ENCODE assay signal across 20 cellular contexts in the genomic region with DNA sequence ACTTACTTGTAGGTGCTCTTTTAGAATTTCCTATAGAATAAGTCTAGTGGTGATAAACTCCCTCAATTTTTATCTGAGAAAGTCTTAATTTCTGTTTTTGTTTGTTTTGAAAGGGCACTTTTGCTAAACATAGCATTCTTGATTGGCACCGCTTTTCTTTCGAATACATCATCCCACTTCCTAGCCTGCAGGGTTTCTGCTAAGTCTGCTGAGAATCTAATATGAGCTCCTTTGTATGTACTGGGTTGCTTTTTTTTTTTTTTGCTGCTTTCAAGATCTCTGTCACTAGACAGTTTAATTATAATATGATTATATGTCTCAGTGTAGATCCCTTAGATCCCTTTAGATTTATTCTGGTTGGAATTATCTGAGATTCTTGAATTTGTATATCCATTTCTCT.
"Had no signal": no experiment of that assay in that cellular context is flagged by ENCODE, and none has a peak within 500 bp of the region (broad histone marks: within the 10 kb centered on the region; RNA-seq: fewer than 3 reads in every experiment).

No MANE protein-coding gene starts in this region.

- H3K27me3 Mint-ChIP-seq: dendritic cell treated with granulocyte-macrophage colony-stimulating factor and Interleukin-4, amounts not matched to agents 40 ng/mL and 50 ng/mL, for 4 days; effector memory CD8-positive, alpha-beta T cell; memory B cell; naive thymus-derived CD4-positive, alpha-beta T cell had no signal

- DNase-seq: colonic mucosa; cortex of kidney; effector CD8-positive, alpha-beta T cell; effector memory CD8-positive, alpha-beta T cell; endodermal cell; foreskin keratinocyte; gastrocnemius medialis; glutamatergic neuron; heart right ventricle; hippocampal formation; left cardiac atrium; left lung; left ventricle myocardium superior; lower lobe of right lung; mesendoderm; midbrain; naive thymus-derived CD4-positive, alpha-beta T cell had no signal

- H3K4me1 Mint-ChIP-seq: endodermal cell had no signal

- ATAC-seq: effector memory CD8-positive, alpha-beta T cell; foreskin keratinocyte; gastrocnemius medialis; heart right ventricle; left cardiac atrium; left lung; left ventricle myocardium superior; lower lobe of right lung; naive thymus-derived CD4-positive, alpha-beta T cell had no signal

- H3K27me3 ChIP-seq: colonic mucosa, esophagus muscularis mucosa, foreskin keratinocyte, gastrocnemius medialis, heart right ventricle, left lung had no signal

- H3K9me3 ChIP-seq: colonic mucosa, esophagus muscularis mucosa, gastrocnemius medialis, lower lobe of right lung had no signal

- H3K27ac Mint-ChIP-seq: dendritic cell treated with granulocyte-macrophage colony-stimulating factor and Interleukin-4, amounts not matched to agents 40 ng/mL and 50 ng/mL, for 4 days; effector memory CD8-positive, alpha-beta T cell; endodermal cell; memory B cell had no signal

- H3K36me3 ChIP-seq: colonic mucosa had no signal

- H3K4me3 ChIP-seq: colonic mucosa, esophagus muscularis mucosa, gastrocnemius medialis, heart right ventricle, left lung, lower lobe of right lung had no signal

- H3K4me1 ChIP-seq: colonic mucosa, foreskin keratinocyte had no signal

- H3K4me3 Mint-ChIP-seq: dendritic cell treated with granulocyte-macrophage colony-stimulating factor and Interleukin-4, amounts not matched to agents 40 ng/mL and 50 ng/mL, for 4 days; effector memory CD8-positive, alpha-beta T cell; endodermal cell; memory B cell; naive thymus-derived CD4-positive, alpha-beta T cell had no signal

- H3K27ac ChIP-seq: colonic mucosa, esophagus muscularis mucosa, foreskin keratinocyte, gastrocnemius medialis, heart right ventricle, left lung, lower lobe of right lung had no signal

- H3K9me3 Mint-ChIP-seq: effector memory CD8-positive, alpha-beta T cell; memory B cell had no signal
